ENCODE assay signal across 1 cellular context in the genomic region with DNA sequence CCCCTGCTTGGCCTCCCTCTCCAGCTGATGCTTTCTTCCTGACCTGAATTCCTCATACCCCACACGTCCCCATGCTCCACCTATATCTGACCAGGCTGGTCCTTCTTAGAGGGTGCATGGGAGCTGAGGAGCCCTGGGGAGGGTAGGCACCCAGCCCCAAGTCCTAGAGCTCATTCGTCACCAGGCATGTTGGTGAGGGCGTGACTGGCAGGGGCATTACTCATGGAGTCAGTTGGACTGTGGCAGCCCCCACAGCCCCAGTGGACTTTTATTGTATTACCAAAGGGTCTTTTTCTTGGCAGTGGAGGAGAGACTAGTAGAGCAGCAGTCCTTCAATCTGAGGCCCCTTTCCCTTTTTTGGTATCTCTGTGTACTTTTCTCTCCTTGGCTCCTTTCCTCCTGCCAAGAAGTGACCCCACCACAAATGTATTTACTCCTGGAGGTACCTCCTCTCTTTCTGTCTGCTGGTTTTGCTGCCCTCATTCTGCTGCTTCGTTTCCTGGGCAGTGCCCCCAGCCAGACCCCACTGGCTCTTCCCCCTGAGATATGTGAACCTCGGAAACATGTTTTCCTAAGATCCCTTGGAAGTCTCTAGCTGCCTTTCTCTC.
TF ChIP-seq lines count a peak whose summit lies in the region.

No MANE protein-coding gene starts in this region.

TF ChIP-seq in HepG2, 621 proteins besides CTCF, POLR2A, EP300 and RAD21:
- 0 out of 2 replicates have a peak, but pooled peaks have one; percentile 90 for TF ChIP-seq FOXO4 (CRISPR knock-in tag; conservative IDR thresholded peaks at IDR 0.05)
- TF ChIP-seq REPIN1 (CRISPR knock-in tag; IDR thresholded peaks at IDR 0.05; ENCODE audit: borderline replicate concordance, low read depth) = no peak
- TF ChIP-seq ZNF737 (CRISPR knock-in tag; IDR thresholded peaks at IDR 0.05; ENCODE audit: borderline replicate concordance) = 0 out of 2 replicates have a peak, but pooled peaks have one; percentile 11
- TF ChIP-seq, protein P1, sequence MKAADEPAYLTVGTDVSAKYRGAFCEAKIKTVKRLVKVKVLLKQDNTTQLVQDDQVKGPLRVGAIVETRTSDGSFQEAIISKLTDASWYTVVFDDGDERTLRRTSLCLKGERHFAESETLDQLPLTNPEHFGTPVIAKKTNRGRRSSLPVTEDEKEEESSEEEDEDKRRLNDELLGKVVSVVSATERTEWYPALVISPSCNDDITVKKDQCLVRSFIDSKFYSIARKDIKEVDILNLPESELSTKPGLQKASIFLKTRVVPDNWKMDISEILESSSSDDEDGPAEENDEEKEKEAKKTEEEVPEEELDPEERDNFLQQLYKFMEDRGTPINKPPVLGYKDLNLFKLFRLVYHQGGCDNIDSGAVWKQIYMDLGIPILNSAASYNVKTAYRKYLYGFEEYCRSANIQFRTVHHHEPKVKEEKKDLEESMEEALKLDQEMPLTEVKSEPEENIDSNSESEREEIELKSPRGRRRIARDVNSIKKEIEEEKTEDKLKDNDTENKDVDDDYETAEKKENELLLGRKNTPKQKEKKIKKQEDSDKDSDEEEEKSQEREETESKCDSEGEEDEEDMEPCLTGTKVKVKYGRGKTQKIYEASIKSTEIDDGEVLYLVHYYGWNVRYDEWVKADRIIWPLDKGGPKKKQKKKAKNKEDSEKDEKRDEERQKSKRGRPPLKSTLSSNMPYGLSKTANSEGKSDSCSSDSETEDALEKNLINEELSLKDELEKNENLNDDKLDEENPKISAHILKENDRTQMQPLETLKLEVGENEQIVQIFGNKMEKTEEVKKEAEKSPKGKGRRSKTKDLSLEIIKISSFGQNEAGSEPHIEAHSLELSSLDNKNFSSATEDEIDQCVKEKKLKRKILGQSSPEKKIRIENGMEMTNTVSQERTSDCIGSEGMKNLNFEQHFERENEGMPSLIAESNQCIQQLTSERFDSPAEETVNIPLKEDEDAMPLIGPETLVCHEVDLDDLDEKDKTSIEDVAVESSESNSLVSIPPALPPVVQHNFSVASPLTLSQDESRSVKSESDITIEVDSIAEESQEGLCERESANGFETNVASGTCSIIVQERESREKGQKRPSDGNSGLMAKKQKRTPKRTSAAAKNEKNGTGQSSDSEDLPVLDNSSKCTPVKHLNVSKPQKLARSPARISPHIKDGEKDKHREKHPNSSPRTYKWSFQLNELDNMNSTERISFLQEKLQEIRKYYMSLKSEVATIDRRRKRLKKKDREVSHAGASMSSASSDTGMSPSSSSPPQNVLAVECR (CRISPR knock-in tag; IDR thresholded peaks at IDR 0.05; ENCODE audit: borderline replicate concordance) = no peak
- TF ChIP-seq MATR3 (CRISPR knock-in tag; IDR thresholded peaks at IDR 0.05) = no peak
- no peak for TF ChIP-seq HES4 (CRISPR knock-in tag; IDR thresholded peaks at IDR 0.05; ENCODE audit: borderline replicate concordance)
- no peak for TF ChIP-seq MLX (CRISPR knock-in tag; IDR thresholded peaks at IDR 0.05)
- TF ChIP-seq, protein P2, sequence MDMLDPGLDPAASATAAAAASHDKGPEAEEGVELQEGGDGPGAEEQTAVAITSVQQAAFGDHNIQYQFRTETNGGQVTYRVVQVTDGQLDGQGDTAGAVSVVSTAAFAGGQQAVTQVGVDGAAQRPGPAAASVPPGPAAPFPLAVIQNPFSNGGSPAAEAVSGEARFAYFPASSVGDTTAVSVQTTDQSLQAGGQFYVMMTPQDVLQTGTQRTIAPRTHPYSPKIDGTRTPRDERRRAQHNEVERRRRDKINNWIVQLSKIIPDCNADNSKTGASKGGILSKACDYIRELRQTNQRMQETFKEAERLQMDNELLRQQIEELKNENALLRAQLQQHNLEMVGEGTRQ (IDR thresholded peaks at IDR 0.05; ENCODE audit: low read depth, low read length) = no peak
- TF ChIP-seq, protein P2 (CRISPR knock-in tag; IDR thresholded peaks at IDR 0.05; ENCODE audit: borderline replicate concordance) = no peak
- TF ChIP-seq ZNF33B (CRISPR knock-in tag; IDR thresholded peaks at IDR 0.05) = no peak
- no peak for TF ChIP-seq SRY (CRISPR knock-in tag; IDR thresholded peaks at IDR 0.05)
- 0 out of 2 replicates have a peak, but pooled peaks have one; percentile 58 for TF ChIP-seq HNRNPL (IDR thresholded peaks at IDR 0.05; ENCODE audit: low read depth, low read length)
- no peak for TF ChIP-seq CEBPG (CRISPR knock-in tag; IDR thresholded peaks at IDR 0.05)
- TF ChIP-seq ZNF691 (CRISPR knock-in tag; IDR thresholded peaks at IDR 0.05; ENCODE audit: borderline replicate concordance, low read depth) = 0 out of 2 replicates have a peak, but pooled peaks have one; percentile 34
- no peak for TF ChIP-seq ZNF816 (CRISPR knock-in tag; IDR thresholded peaks at IDR 0.05; ENCODE audit: borderline replicate concordance)
- no peak for TF ChIP-seq ZNF777 (CRISPR knock-in tag; IDR thresholded peaks at IDR 0.05)
- TF ChIP-seq PAF1 (CRISPR knock-in tag; IDR thresholded peaks at IDR 0.05) = no peak
- no peak for TF ChIP-seq GATAD1 (CRISPR knock-in tag; IDR thresholded peaks at IDR 0.05)
- no peak for TF ChIP-seq ZNF589 (CRISPR knock-in tag; conservative IDR thresholded peaks at IDR 0.05)
- no peak for TF ChIP-seq ZNF224 (CRISPR knock-in tag; IDR thresholded peaks at IDR 0.05)
- TF ChIP-seq, protein P3, sequence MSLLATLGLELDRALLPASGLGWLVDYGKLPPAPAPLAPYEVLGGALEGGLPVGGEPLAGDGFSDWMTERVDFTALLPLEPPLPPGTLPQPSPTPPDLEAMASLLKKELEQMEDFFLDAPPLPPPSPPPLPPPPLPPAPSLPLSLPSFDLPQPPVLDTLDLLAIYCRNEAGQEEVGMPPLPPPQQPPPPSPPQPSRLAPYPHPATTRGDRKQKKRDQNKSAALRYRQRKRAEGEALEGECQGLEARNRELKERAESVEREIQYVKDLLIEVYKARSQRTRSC (CRISPR knock-in tag; IDR thresholded peaks at IDR 0.05; ENCODE audit: low read depth) = 0 out of 2 replicates have a peak, but pooled peaks have one; percentile 36
- TF ChIP-seq PRDM10 (CRISPR knock-in tag; IDR thresholded peaks at IDR 0.05; ENCODE audit: low read depth) = no peak
- TF ChIP-seq SSRP1 (CRISPR knock-in tag; IDR thresholded peaks at IDR 0.05) = 0 out of 2 replicates have a peak, but pooled peaks have one; percentile 21
